In genomic region chr11:62603771-62604170, GRCh38 we compare ENCODE assay signal across 13 cellular contexts. TPM values are rescaled to one million over a fixed set of nuclear protein-coding genes. Genes with fewer than 3 reads are reported as not detected.
DNase-seq lines count a peak whose midpoint lies in the region; ATAC-seq and TF ChIP-seq lines count a peak whose summit lies in the region.
"Had no signal": no experiment of that assay in that cellular context is flagged by ENCODE, and none has a peak within 500 bp of the region (broad histone marks: within the 10 kb centered on the region; RNA-seq: fewer than 3 reads in every experiment).

No MANE protein-coding gene starts in this region.

- H3K9me3 ChIP-seq in esophagus squamous epithelium (no peaks in the 10 kb centered on the region), thoracic aorta (no peaks in the 10 kb centered on the region)
- H3K9me3 ChIP-seq: BE2C, upper lobe of right lung had no signal

- peaks cover 52% of the 10 kb centered on the region for H3K4me1 Mint-ChIP-seq in activated naive CD4-positive, alpha-beta T cell treated with anti-CD3 and anti-CD28 coated beads, Interleukin-2, amount 10 ng/mL, durations not matched to agents 7 days and 5 days

- no peak for ATAC-seq in thoracic aorta (ENCODE audit: insufficient number of reproducible peaks, low FRiP score, low read depth)
- ATAC-seq: upper lobe of right lung had no signal

- peaks cover 68% of the 10 kb centered on the region for H3K36me3 Mint-ChIP-seq in activated naive CD4-positive, alpha-beta T cell treated with anti-CD3 and anti-CD28 coated beads, Interleukin-2, amount 10 ng/mL, durations not matched to agents 7 days and 5 days

- no peak for DNase-seq in activated naive CD4-positive, alpha-beta T cell treated with anti-CD3 and anti-CD28 coated beads, Interleukin-2, amount 10 ng/mL, durations not matched to agents 7 days and 5 days
- DNase-seq in activated naive CD4-positive, alpha-beta T cell treated with anti-CD3 and anti-CD28 coated beads, Interleukin-2, amount 50 U/mL, for 16 hours = no peak
- DNase-seq in NCI-H69 (lab: John Stamatoyannopoulos, UW) (peak; percentile 23), esophagus squamous epithelium (lab: John Stamatoyannopoulos, UW) (no peak), thoracic aorta (ENCODE audit: low spot score) (no peak), NCI-H446 (lab: John Stamatoyannopoulos, UW) (no peak), UCSD-AML1 (lab: John Stamatoyannopoulos, UW; ENCODE audit: unreplicated experiment) (no peak), NCI-H1105 (lab: John Stamatoyannopoulos, UW) (no peak)
- DNase-seq: activated naive CD8-positive, alpha-beta T cell treated with anti-CD3 and anti-CD28 coated beads, Interleukin-2, amount 10 ng/mL, durations not matched to agents 7 days and 5 days; BE2C; kidney; SW 1271; upper lobe of right lung had no signal

- peaks cover 23 to 84% (median 26%) of the 10 kb centered on the region in 3 donors for H3K4me1 ChIP-seq in esophagus squamous epithelium
- H3K4me1 ChIP-seq in thoracic aorta (ENCODE audit: control insufficient read depth in 1 of 2, low read depth in 2 of 2) = peaks cover 17 to 34% of the 10 kb centered on the region in 2 donors
- H3K4me1 ChIP-seq: BE2C had no signal

- H3K27me3 Mint-ChIP-seq in activated naive CD4-positive, alpha-beta T cell treated with anti-CD3 and anti-CD28 coated beads, Interleukin-2, amount 10 ng/mL, durations not matched to agents 7 days and 5 days = no peaks in the 10 kb centered on the region
- H3K27me3 Mint-ChIP-seq: activated naive CD8-positive, alpha-beta T cell treated with anti-CD3 and anti-CD28 coated beads, Interleukin-2, amount 10 ng/mL, durations not matched to agents 7 days and 5 days had no signal

- no peak for TF ChIP-seq CTCF in esophagus squamous epithelium (IDR thresholded peaks at IDR 0.05)
- TF ChIP-seq CTCF in thoracic aorta (IDR thresholded peaks at IDR 0.05) = no peak

- peak overlapping the region; percentile 50 for H3K4me3 Mint-ChIP-seq in activated naive CD4-positive, alpha-beta T cell treated with anti-CD3 and anti-CD28 coated beads, Interleukin-2, amount 10 ng/mL, durations not matched to agents 7 days and 5 days

- TF ChIP-seq POLR2A in esophagus squamous epithelium (IDR thresholded peaks at IDR 0.05) = no peak

- WGBS in esophagus squamous epithelium, 2 donors = 93 to 97% methylated on average over 4 to 6 of the region's 7 CpGs

- H3K4me3 ChIP-seq in esophagus squamous epithelium (no peak overlapping the region), thoracic aorta (no peak overlapping the region)

- no peaks in the 10 kb centered on the region for H3K9me3 Mint-ChIP-seq in activated naive CD4-positive, alpha-beta T cell treated with anti-CD3 and anti-CD28 coated beads, Interleukin-2, amount 10 ng/mL, durations not matched to agents 7 days and 5 days
- H3K9me3 Mint-ChIP-seq: activated naive CD8-positive, alpha-beta T cell treated with anti-CD3 and anti-CD28 coated beads, Interleukin-2, amount 10 ng/mL, durations not matched to agents 7 days and 5 days had no signal

- H3K27me3 ChIP-seq in esophagus squamous epithelium (no peaks in the 10 kb centered on the region), thoracic aorta (replicated peaks; ENCODE audit: insufficient read depth) (no peaks in the 10 kb centered on the region)
- H3K27me3 ChIP-seq: BE2C, upper lobe of right lung had no signal

- H3K27ac ChIP-seq in esophagus squamous epithelium (peak overlapping the region in 3 of 4 donors; percentile 95 to 99 (median 99)), thoracic aorta (peak overlapping the region; percentile 98 to 99)

- CTCF ChIA-PET in activated naive CD4-positive, alpha-beta T cell treated with anti-CD3 and anti-CD28 coated beads, Interleukin-2, amount 10 ng/mL, durations not matched to agents 7 days and 5 days (lab: Charles Lee) = interaction anchor here (0.9 to 1.7 kb wide), 2 partner anchors 10 to 12 kb away, joined by 3 to 5 read pairs; partner anchors contain the start of gene TUT1

- peak overlapping the region; percentile 75 for H3K27ac Mint-ChIP-seq in activated naive CD4-positive, alpha-beta T cell treated with anti-CD3 and anti-CD28 coated beads, Interleukin-2, amount 10 ng/mL, durations not matched to agents 7 days and 5 days

- H3K36me3 ChIP-seq in esophagus squamous epithelium = peaks cover 4 to 54% (median 5%) of the 10 kb centered on the region in 3 donors
- peaks cover 24% of the 10 kb centered on the region for H3K36me3 ChIP-seq in thoracic aorta

- intact Hi-C loops in esophagus squamous epithelium (cut with DNase I) = no loop called here

RNA-seq across cellular contexts. Expression of gene MTA2, which starts 2.1 kb away (rescaled TPM):
- total RNA-seq in esophagus squamous epithelium (100 to 1,000 TPM; 103 to 132 (median 111) TPM), thoracic aorta (100 to 1,000 TPM in 1 of 2 donors, 10 to 100 TPM in 1; 55.9 to 124 TPM)

RNA-seq across cellular contexts. Expression of gene EML3, which starts 8.8 kb away (rescaled TPM):
- total RNA-seq in esophagus squamous epithelium (10 to 100 TPM; 34.7 to 58.6 (median 53.6) TPM), thoracic aorta (100 to 1,000 TPM; 106 to 111 TPM)

RNA-seq across cellular contexts. Expression of gene ROM1, which starts 9.3 kb away (rescaled TPM):
- 10 to 100 TPM in 1 of 4 donors, 1 to 10 TPM in 3; 5.5 to 10.8 (median 7.2) TPM for total RNA-seq in esophagus squamous epithelium
- 10 to 100 TPM; 11.4 to 12.6 TPM for total RNA-seq in thoracic aorta

RNA-seq across cellular contexts. Expression of gene TUT1, which starts 12.4 kb away (rescaled TPM):
- total RNA-seq in esophagus squamous epithelium = 10 to 100 TPM in 1 of 4 donors, 1 to 10 TPM in 3; 5.0 to 12.7 (median 8.0) TPM
- total RNA-seq in thoracic aorta = 10 to 100 TPM in 1 of 2 donors, 1 to 10 TPM in 1; 9.5 to 12.5 TPM

RNA-seq across cellular contexts. Expression of gene B3GAT3, which starts 18.0 kb away (rescaled TPM):
- 10 to 100 TPM in 3 of 4 donors, 1 to 10 TPM in 1; 8.6 to 17.2 (median 12.9) TPM for total RNA-seq in esophagus squamous epithelium
- 10 to 100 TPM; 27.5 to 30.3 TPM for total RNA-seq in thoracic aorta
